8 cellular contexts compared by ENCODE assay signal in genomic region chrX:149871940-149872339, GRCh38. TPM values are rescaled to one million over a fixed set of nuclear protein-coding genes. Genes with fewer than 3 reads are reported as not detected.
A peak's percentile ranks its signal among the peaks of the same experiment; 100 is the strongest.
DNase-seq lines count a peak whose midpoint lies in the region; ATAC-seq and TF ChIP-seq lines count a peak whose summit lies in the region.

No MANE protein-coding gene starts in this region.

- no peak overlapping the region for H3K4me3 Mint-ChIP-seq in endodermal cell

- TF ChIP-seq POLR2A in prostate gland (IDR thresholded peaks at IDR 0.05), result no peak

- H3K27me3 ChIP-seq in endodermal cell (ENCODE audit: control insufficient read depth, insufficient read depth, low read length, poor library complexity, severe bottlenecking) (no peaks in the 10 kb centered on the region), prostate gland (replicated peaks; ENCODE audit: insufficient read depth) (no peaks in the 10 kb centered on the region)

- H3K4me1 ChIP-seq in endodermal cell (ENCODE audit: control insufficient read depth, insufficient read depth, low read length), result no peaks in the 10 kb centered on the region
- H3K4me1 ChIP-seq in prostate gland (replicated peaks), result no peaks in the 10 kb centered on the region

- H3K9me3 Mint-ChIP-seq in endodermal cell, result peaks cover 60% of the 10 kb centered on the region

- intact Hi-C loops in prostate gland (cut with DNase I), result no loop called here

- peak; percentile 10 for DNase-seq in CD1c-positive myeloid dendritic cell (ENCODE audit: extremely low spot score)
- DNase-seq in activated CD4-positive, alpha-beta T cell treated with anti-CD3 and anti-CD28 coated beads for 4 hours, result peak; percentile 33 to 70
- peak; percentile 81 for DNase-seq in endodermal cell
- peak; percentile 42 to 73 for DNase-seq in stimulated activated CD4-positive, alpha-beta T cell treated with anti-CD3 and anti-CD28 coated beads, Interleukin-2, amount 100 ng/mL, for 48 hours
- no peak for DNase-seq in prostate gland (ENCODE audit: low spot score)
- DNase-seq in inferior parietal cortex (ENCODE audit: extremely low spot score), result no peak

- H3K9me3 ChIP-seq in endodermal cell (ENCODE audit: control insufficient read depth, low read length) (no peaks in the 10 kb centered on the region), prostate gland (no peaks in the 10 kb centered on the region)

- peaks cover 6% of the 10 kb centered on the region for H3K4me1 Mint-ChIP-seq in endodermal cell

- no peak overlapping the region for H3K9ac ChIP-seq in endodermal cell (ENCODE audit: extremely low read depth, low read length, poor library complexity, severe bottlenecking)

- ATAC-seq in GM19438 (IDR thresholded peaks at IDR 0.05; ENCODE audit: low read depth, unreplicated experiment) (peak; percentile 97), HG03565 (IDR thresholded peaks at IDR 0.05; ENCODE audit: unreplicated experiment) (peak; percentile 87)

- peaks cover 2% of the 10 kb centered on the region for H3K36me3 Mint-ChIP-seq in endodermal cell (ENCODE audit: low read depth)

- H3K27ac ChIP-seq in endodermal cell (ENCODE audit: low read depth, low read length) (no peak overlapping the region), prostate gland (no peak overlapping the region)

- H3K4me3 ChIP-seq in endodermal cell (ENCODE audit: low read length) (no peak overlapping the region), prostate gland (no peak overlapping the region)

- TF ChIP-seq CTCF in endodermal cell (conservative IDR thresholded peaks at IDR 0.05) (peak; percentile 74), prostate gland (IDR thresholded peaks at IDR 0.05) (peak in 1 of 4 experiments; percentile 7)

- H3K27ac Mint-ChIP-seq in endodermal cell, result no peak overlapping the region

- 64% methylated on average over 3 of the region's 3 CpGs; no CpG with 5 or more reads in 1 of the 2 experiments for WGBS in endodermal cell (ENCODE audit: insufficient coverage in 1 of 2, insufficient read length in 1 of 2), 2 experiments
- 73% methylated on average over 3 of the region's 3 CpGs for WGBS in prostate gland

- H3K36me3 ChIP-seq in endodermal cell (ENCODE audit: control insufficient read depth, insufficient read depth, low read length) (no peaks in the 10 kb centered on the region), prostate gland (no peaks in the 10 kb centered on the region)

- no peaks in the 10 kb centered on the region for H3K27me3 Mint-ChIP-seq in endodermal cell (ENCODE audit: insufficient read depth)

RNA-seq across cellular contexts. Expression of gene MAGEA8, which starts 9.0 kb away (rescaled TPM):
- not detected for total RNA-seq in endodermal cell
- polyA plus RNA-seq in endodermal cell (2013, experiment 1 of 2), result not detected
- polyA plus RNA-seq in endodermal cell (2013, experiment 2 of 2), result not detected
- total RNA-seq in prostate gland, result 1 to 10 TPM in 1 of 2 donors, not detected in 1; 1.0 TPM

RNA-seq across cellular contexts. Expression of gene HSFX4, which starts 57.4 kb away (rescaled TPM):
- not detected for total RNA-seq in endodermal cell
- not detected for polyA plus RNA-seq in endodermal cell (2013, experiment 1 of 2)
- not detected for polyA plus RNA-seq in endodermal cell (2013, experiment 2 of 2)
- not detected for total RNA-seq in prostate gland

Comparison
In these comparisons a context has a peak if more than half of its experiments do, and no peak if none do; other contexts are left out.
1. DNase-seq: peak in CD1c-positive myeloid dendritic cell (single experiment), activated CD4-positive, alpha-beta T cell treated with anti-CD3 and anti-CD28 coated beads for 4 hours (2 of 2), endodermal cell (single experiment) and stimulated activated CD4-positive, alpha-beta T cell treated with anti-CD3 and anti-CD28 coated beads, Interleukin-2, amount 100 ng/mL, for 48 hours (2 of 2); none in prostate gland (single experiment) and inferior parietal cortex (single experiment).